1 cellular context compared by ENCODE assay signal in the genomic region with DNA sequence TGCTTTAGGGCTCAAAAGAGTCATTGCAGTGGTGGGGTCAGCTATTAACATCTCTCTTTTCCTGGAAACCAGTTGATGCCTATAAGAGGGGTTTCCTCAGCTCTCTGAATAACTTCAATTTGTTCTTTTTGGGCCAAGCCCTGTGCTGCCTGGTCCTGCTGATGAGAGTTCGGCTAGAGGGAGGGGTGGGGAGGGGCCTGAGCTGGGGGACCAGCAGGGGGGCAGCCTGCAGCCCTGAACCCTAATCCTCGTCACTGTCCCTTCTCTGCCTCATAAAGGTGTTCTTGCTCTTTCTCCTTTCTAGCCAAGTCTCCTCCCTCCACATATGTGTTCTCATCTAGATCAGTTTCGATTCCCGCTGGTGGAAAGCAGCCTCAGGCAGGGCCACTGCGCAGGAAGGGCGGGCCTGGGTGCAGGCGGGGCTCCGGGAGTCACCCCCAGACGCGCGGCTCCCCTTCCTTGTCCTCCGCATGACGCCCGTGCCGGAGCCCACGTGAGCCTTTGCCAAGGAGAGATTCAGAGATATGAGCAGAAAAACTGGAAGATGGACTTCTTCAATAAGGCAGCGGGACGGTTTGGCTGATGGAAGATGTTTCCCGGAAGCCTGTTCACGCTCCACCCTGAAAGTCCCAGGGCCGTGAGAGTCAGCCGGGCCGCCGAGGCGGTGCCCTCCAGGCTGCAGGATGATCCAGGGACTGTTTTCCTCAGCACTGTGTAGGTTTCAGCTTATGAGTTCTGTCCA.
TF ChIP-seq lines count a peak whose summit lies in the region.

No MANE protein-coding gene starts in this region.

TF ChIP-seq in HepG2, 621 proteins besides CTCF, POLR2A, EP300 and RAD21 (continued from another document and continues in another):
- TF ChIP-seq, protein P1, sequence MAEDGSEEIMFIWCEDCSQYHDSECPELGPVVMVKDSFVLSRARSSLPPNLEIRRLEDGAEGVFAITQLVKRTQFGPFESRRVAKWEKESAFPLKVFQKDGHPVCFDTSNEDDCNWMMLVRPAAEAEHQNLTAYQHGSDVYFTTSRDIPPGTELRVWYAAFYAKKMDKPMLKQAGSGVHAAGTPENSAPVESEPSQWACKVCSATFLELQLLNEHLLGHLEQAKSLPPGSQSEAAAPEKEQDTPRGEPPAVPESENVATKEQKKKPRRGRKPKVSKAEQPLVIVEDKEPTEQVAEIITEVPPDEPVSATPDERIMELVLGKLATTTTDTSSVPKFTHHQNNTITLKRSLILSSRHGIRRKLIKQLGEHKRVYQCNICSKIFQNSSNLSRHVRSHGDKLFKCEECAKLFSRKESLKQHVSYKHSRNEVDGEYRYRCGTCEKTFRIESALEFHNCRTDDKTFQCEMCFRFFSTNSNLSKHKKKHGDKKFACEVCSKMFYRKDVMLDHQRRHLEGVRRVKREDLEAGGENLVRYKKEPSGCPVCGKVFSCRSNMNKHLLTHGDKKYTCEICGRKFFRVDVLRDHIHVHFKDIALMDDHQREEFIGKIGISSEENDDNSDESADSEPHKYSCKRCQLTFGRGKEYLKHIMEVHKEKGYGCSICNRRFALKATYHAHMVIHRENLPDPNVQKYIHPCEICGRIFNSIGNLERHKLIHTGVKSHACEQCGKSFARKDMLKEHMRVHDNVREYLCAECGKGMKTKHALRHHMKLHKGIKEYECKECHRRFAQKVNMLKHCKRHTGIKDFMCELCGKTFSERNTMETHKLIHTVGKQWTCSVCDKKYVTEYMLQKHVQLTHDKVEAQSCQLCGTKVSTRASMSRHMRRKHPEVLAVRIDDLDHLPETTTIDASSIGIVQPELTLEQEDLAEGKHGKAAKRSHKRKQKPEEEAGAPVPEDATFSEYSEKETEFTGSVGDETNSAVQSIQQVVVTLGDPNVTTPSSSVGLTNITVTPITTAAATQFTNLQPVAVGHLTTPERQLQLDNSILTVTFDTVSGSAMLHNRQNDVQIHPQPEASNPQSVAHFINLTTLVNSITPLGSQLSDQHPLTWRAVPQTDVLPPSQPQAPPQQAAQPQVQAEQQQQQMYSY (CRISPR knock-in tag; IDR thresholded peaks at IDR 0.05): peak; percentile 57; the same call in 1 of the 2 replicates
- TF ChIP-seq ATF7-NPFF (CRISPR knock-in tag; IDR thresholded peaks at IDR 0.05; ENCODE audit: low read depth) (no peak), ZFX (CRISPR knock-in tag; IDR thresholded peaks at IDR 0.05; ENCODE audit: low read depth) (peak; percentile 49; the same call in 1 of the 2 replicates), ZBTB42 (CRISPR knock-in tag; IDR thresholded peaks at IDR 0.05) (no peak), ZSCAN22 (CRISPR knock-in tag; IDR thresholded peaks at IDR 0.05) (no peak), ZNF431 (CRISPR knock-in tag; IDR thresholded peaks at IDR 0.05; ENCODE audit: borderline replicate concordance, low read depth) (no peak), PHF20 (CRISPR knock-in tag; IDR thresholded peaks at IDR 0.05) (no peak), HMGA1 (CRISPR knock-in tag; conservative IDR thresholded peaks at IDR 0.05) (no peak), GATA4 (IDR thresholded peaks at IDR 0.05; ENCODE audit: borderline replicate concordance, low read depth) (no peak), ZNF768 (CRISPR knock-in tag; IDR thresholded peaks at IDR 0.05) (0 out of 2 replicates have a peak, but pooled peaks have one; percentile 19), ZNF468 (CRISPR knock-in tag; IDR thresholded peaks at IDR 0.05) (no peak), RFX1 (IDR thresholded peaks at IDR 0.05) (no peak), GABPB1 (CRISPR knock-in tag; IDR thresholded peaks at IDR 0.05) (peak; percentile 59; the same call in 1 of the 2 replicates), RBFOX2 (IDR thresholded peaks at IDR 0.05; ENCODE audit: low read depth, low read length) (no peak), NFE2 (CRISPR knock-in tag; IDR thresholded peaks at IDR 0.05) (no peak), NFRKB (IDR thresholded peaks at IDR 0.05) (no peak), SNAI1 (CRISPR knock-in tag; IDR thresholded peaks at IDR 0.05; ENCODE audit: borderline replicate concordance) (no peak), NCOA2 (CRISPR knock-in tag; IDR thresholded peaks at IDR 0.05) (no peak), ELF4 (CRISPR knock-in tag; IDR thresholded peaks at IDR 0.05; ENCODE audit: borderline replicate concordance) (no peak), MIER3 (CRISPR knock-in tag; IDR thresholded peaks at IDR 0.05; ENCODE audit: borderline replicate concordance) (no peak), ERF (CRISPR knock-in tag; IDR thresholded peaks at IDR 0.05) (0 out of 2 replicates have a peak, but pooled peaks have one; percentile 43), ZMYM2 (CRISPR knock-in tag; IDR thresholded peaks at IDR 0.05) (no peak), ZBTB8A (CRISPR knock-in tag; IDR thresholded peaks at IDR 0.05; ENCODE audit: borderline replicate concordance, low read depth) (no peak), FOXP1 (IDR thresholded peaks at IDR 0.05) (no peak), FOXP1 (CRISPR knock-in tag; IDR thresholded peaks at IDR 0.05) (no peak), LCORL (IDR thresholded peaks at IDR 0.05) (no peak), LCORL (CRISPR knock-in tag; IDR thresholded peaks at IDR 0.05) (0 out of 2 replicates have a peak, but pooled peaks have one; percentile 38), FOXJ3 (CRISPR knock-in tag; IDR thresholded peaks at IDR 0.05; ENCODE audit: borderline replicate concordance) (no peak), SRSF9 (IDR thresholded peaks at IDR 0.05; ENCODE audit: borderline replicate concordance, insufficient read depth, low read depth, low read length, poor library complexity, severe bottlenecking) (no peak), NCOR1 (IDR thresholded peaks at IDR 0.05; ENCODE audit: borderline replicate concordance, low read length) (no peak), PHF21A (CRISPR knock-in tag; IDR thresholded peaks at IDR 0.05) (no peak), ZNF350 (CRISPR knock-in tag; IDR thresholded peaks at IDR 0.05; ENCODE audit: borderline replicate concordance, low read depth) (no peak; the same call in 1 of the 2 replicates), ZNF629 (CRISPR knock-in tag; conservative IDR thresholded peaks at IDR 0.05) (no peak), ZNF446 (CRISPR knock-in tag; IDR thresholded peaks at IDR 0.05) (no peak), GPN1 (CRISPR knock-in tag; IDR thresholded peaks at IDR 0.05; ENCODE audit: borderline replicate concordance) (no peak), FIP1L1 (IDR thresholded peaks at IDR 0.05; ENCODE audit: borderline replicate concordance, insufficient read depth, low read depth, low read length) (no peak), MBNL3 (CRISPR knock-in tag; conservative IDR thresholded peaks at IDR 0.05) (no peak), ZNF775 (CRISPR knock-in tag; IDR thresholded peaks at IDR 0.05; ENCODE audit: borderline replicate concordance) (no peak)
- TF ChIP-seq, protein P2, sequence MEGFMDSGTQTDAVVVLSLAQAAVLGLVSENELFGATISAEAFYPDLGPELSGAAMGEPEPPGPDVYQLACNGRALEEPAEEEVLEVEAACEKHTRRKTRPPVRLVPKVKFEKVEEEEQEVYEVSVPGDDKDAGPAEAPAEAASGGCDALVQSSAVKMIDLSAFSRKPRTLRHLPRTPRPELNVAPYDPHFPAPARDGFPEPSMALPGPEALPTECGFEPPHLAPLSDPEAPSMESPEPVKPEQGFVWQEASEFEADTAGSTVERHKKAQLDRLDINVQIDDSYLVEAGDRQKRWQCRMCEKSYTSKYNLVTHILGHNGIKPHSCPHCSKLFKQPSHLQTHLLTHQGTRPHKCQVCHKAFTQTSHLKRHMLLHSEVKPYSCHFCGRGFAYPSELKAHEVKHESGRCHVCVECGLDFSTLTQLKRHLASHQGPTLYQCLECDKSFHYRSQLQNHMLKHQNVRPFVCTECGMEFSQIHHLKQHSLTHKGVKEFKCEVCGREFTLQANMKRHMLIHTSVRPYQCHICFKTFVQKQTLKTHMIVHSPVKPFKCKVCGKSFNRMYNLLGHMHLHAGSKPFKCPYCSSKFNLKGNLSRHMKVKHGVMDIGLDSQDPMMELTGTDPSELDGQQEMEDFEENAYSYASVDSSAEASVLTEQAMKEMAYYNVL (CRISPR knock-in tag; IDR thresholded peaks at IDR 0.05; ENCODE audit: borderline replicate concordance): no peak
- TF ChIP-seq, protein P3, sequence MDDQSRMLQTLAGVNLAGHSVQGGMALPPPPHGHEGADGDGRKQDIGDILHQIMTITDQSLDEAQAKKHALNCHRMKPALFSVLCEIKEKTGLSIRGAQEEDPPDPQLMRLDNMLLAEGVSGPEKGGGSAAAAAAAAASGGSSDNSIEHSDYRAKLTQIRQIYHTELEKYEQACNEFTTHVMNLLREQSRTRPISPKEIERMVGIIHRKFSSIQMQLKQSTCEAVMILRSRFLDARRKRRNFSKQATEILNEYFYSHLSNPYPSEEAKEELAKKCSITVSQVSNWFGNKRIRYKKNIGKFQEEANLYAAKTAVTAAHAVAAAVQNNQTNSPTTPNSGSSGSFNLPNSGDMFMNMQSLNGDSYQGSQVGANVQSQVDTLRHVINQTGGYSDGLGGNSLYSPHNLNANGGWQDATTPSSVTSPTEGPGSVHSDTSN (CRISPR knock-in tag; IDR thresholded peaks at IDR 0.05; ENCODE audit: borderline replicate concordance): no peak
- TF ChIP-seq, protein P4, sequence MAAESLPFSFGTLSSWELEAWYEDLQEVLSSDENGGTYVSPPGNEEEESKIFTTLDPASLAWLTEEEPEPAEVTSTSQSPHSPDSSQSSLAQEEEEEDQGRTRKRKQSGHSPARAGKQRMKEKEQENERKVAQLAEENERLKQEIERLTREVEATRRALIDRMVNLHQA (CRISPR knock-in tag; IDR thresholded peaks at IDR 0.05): no peak
- TF ChIP-seq, protein P5, sequence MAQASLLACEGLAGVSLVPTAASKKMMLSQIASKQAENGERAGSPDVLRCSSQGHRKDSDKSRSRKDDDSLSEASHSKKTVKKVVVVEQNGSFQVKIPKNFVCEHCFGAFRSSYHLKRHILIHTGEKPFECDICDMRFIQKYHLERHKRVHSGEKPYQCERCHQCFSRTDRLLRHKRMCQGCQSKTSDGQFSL (CRISPR knock-in tag; IDR thresholded peaks at IDR 0.05): no peak
- TF ChIP-seq, protein P6, sequence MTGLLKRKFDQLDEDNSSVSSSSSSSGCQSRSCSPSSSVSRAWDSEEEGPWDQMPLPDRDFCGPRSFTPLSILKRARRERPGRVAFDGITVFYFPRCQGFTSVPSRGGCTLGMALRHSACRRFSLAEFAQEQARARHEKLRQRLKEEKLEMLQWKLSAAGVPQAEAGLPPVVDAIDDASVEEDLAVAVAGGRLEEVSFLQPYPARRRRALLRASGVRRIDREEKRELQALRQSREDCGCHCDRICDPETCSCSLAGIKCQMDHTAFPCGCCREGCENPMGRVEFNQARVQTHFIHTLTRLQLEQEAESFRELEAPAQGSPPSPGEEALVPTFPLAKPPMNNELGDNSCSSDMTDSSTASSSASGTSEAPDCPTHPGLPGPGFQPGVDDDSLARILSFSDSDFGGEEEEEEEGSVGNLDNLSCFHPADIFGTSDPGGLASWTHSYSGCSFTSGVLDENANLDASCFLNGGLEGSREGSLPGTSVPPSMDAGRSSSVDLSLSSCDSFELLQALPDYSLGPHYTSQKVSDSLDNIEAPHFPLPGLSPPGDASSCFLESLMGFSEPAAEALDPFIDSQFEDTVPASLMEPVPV (CRISPR knock-in tag; IDR thresholded peaks at IDR 0.05): no peak
- TF ChIP-seq, protein P7, sequence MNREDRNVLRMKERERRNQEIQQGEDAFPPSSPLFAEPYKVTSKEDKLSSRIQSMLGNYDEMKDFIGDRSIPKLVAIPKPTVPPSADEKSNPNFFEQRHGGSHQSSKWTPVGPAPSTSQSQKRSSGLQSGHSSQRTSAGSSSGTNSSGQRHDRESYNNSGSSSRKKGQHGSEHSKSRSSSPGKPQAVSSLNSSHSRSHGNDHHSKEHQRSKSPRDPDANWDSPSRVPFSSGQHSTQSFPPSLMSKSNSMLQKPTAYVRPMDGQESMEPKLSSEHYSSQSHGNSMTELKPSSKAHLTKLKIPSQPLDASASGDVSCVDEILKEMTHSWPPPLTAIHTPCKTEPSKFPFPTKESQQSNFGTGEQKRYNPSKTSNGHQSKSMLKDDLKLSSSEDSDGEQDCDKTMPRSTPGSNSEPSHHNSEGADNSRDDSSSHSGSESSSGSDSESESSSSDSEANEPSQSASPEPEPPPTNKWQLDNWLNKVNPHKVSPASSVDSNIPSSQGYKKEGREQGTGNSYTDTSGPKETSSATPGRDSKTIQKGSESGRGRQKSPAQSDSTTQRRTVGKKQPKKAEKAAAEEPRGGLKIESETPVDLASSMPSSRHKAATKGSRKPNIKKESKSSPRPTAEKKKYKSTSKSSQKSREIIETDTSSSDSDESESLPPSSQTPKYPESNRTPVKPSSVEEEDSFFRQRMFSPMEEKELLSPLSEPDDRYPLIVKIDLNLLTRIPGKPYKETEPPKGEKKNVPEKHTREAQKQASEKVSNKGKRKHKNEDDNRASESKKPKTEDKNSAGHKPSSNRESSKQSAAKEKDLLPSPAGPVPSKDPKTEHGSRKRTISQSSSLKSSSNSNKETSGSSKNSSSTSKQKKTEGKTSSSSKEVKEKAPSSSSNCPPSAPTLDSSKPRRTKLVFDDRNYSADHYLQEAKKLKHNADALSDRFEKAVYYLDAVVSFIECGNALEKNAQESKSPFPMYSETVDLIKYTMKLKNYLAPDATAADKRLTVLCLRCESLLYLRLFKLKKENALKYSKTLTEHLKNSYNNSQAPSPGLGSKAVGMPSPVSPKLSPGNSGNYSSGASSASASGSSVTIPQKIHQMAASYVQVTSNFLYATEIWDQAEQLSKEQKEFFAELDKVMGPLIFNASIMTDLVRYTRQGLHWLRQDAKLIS (CRISPR knock-in tag; IDR thresholded peaks at IDR 0.05): no peak
- TF ChIP-seq, protein P8, sequence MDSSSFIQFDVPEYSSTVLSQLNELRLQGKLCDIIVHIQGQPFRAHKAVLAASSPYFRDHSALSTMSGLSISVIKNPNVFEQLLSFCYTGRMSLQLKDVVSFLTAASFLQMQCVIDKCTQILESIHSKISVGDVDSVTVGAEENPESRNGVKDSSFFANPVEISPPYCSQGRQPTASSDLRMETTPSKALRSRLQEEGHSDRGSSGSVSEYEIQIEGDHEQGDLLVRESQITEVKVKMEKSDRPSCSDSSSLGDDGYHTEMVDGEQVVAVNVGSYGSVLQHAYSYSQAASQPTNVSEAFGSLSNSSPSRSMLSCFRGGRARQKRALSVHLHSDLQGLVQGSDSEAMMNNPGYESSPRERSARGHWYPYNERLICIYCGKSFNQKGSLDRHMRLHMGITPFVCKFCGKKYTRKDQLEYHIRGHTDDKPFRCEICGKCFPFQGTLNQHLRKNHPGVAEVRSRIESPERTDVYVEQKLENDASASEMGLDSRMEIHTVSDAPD (CRISPR knock-in tag; IDR thresholded peaks at IDR 0.05): no peak
- TF ChIP-seq, protein P9, sequence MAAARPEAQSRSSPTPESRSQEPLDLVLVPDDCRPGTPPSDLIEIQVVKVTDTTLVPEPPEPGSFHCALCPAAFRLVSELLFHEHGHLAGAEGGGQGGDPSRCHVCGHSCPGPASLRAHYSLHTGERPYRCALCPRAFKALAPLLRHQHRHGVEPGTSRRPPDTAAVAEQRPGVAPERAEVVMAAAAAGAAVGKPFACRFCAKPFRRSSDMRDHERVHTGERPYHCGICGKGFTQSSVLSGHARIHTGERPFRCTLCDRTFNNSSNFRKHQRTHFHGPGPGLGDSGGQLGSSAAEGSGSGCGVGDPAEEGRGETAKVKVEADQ (CRISPR knock-in tag; IDR thresholded peaks at IDR 0.05; ENCODE audit: borderline replicate concordance): no peak
- TF ChIP-seq, protein P10, sequence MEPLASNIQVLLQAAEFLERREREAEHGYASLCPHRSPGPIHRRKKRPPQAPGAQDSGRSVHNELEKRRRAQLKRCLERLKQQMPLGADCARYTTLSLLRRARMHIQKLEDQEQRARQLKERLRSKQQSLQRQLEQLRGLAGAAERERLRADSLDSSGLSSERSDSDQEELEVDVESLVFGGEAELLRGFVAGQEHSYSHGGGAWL (CRISPR knock-in tag; IDR thresholded peaks at IDR 0.05): 0 out of 2 replicates have a peak, but pooled peaks have one; percentile 36
